In genomic region chr22:46761017-46761416, GRCh38 we compare ENCODE assay signal across 1 cellular context.
TF ChIP-seq lines count a peak whose summit lies in the region.

No MANE protein-coding gene starts in this region.

TF ChIP-seq in IMR-90, 13 proteins besides CTCF, POLR2A, EP300 and RAD21 (continued from another document):
- TF ChIP-seq BHLHE40 (IDR thresholded peaks at IDR 0.05; ENCODE audit: low read depth, low read length) = no peak
